Comparison of ENCODE assay signal across 1 cellular context in genomic region chr11:67276821-67277230, GRCh38.
A peak's percentile ranks its signal among the peaks of the same experiment; 100 is the strongest.
TF ChIP-seq lines count a peak whose summit lies in the region.

No MANE protein-coding gene starts in this region.

TF ChIP-seq in K562, 482 proteins besides CTCF, POLR2A, EP300 and RAD21 (continues in another document):
- TF ChIP-seq NR2C1 (IDR thresholded peaks at IDR 0.05) (0 out of 2 replicates have a peak, but pooled peaks have one; percentile 13), NR2C1 (tag; IDR thresholded peaks at IDR 0.05) (peak; percentile 22; the same call in 1 of the 2 replicates), MTF1 (CRISPR knock-in tag; IDR thresholded peaks at IDR 0.05; ENCODE audit: borderline replicate concordance) (no peak), SIN3A (IDR thresholded peaks at IDR 0.05; ENCODE audit: borderline replicate concordance in 2 of 2, control insufficient read depth in 1 of 2, low read depth in 2 of 2, low read length in 2 of 2) (0 out of 4 replicates have a peak, but pooled peaks of 1 of the 2 experiments have one; percentile 7), KDM5B (IDR thresholded peaks at IDR 0.05; ENCODE audit: insufficient replicate concordance, low read depth, low read length) (peak; percentile 45), THRA (IDR thresholded peaks at IDR 0.05) (no peak), PHF8 (IDR thresholded peaks at IDR 0.05; ENCODE audit: borderline replicate concordance, low read length) (no peak), NFIC (IDR thresholded peaks at IDR 0.05) (peak; percentile 75), MYNN (IDR thresholded peaks at IDR 0.05) (peak; percentile 68; the same call in 1 of the 2 replicates), MYNN (CRISPR knock-in tag; IDR thresholded peaks at IDR 0.05) (no peak), MGA (IDR thresholded peaks at IDR 0.05) (peak; percentile 97), FOXA1 (IDR thresholded peaks at IDR 0.05; ENCODE audit: borderline replicate concordance) (no peak), CCAR2 (IDR thresholded peaks at IDR 0.05; ENCODE audit: low read depth, low read length) (no peak), DEAF1 (CRISPR knock-in tag; IDR thresholded peaks at IDR 0.05) (peak; percentile 50; the same call in 1 of the 2 replicates), ZC3H8 (IDR thresholded peaks at IDR 0.05) (no peak), EP400 (IDR thresholded peaks at IDR 0.05) (peak; percentile 58; the same call in 1 of the 2 replicates), ESRRA (IDR thresholded peaks at IDR 0.05; ENCODE audit: borderline replicate concordance, low read depth) (no peak), CXXC5 (CRISPR knock-in tag; IDR thresholded peaks at IDR 0.05) (no peak), DLX4 (CRISPR knock-in tag; IDR thresholded peaks at IDR 0.05) (no peak), MCM5 (IDR thresholded peaks at IDR 0.05; ENCODE audit: low read depth) (no peak), ZNF239 (CRISPR knock-in tag; IDR thresholded peaks at IDR 0.05) (no peak), FOXK2 (conservative IDR thresholded peaks at IDR 0.05 in 1 of 2, IDR thresholded peaks at IDR 0.05 in 1 of 2; ENCODE audit: low read depth in 2 of 2) (no peak), NR3C1 (CRISPR knock-in tag; IDR thresholded peaks at IDR 0.05) (no peak), POLR2B (IDR thresholded peaks at IDR 0.05; ENCODE audit: low read depth, partially characterized antibody) (no peak), ZNF75A (CRISPR knock-in tag; IDR thresholded peaks at IDR 0.05) (no peak), PTRF (tag; IDR thresholded peaks at IDR 0.05) (no peak), ARID3A (IDR thresholded peaks at IDR 0.05; ENCODE audit: borderline replicate concordance, low read depth, low read length) (no peak), RNF2 (IDR thresholded peaks at IDR 0.05) (no peak), CTCFL (IDR thresholded peaks at IDR 0.05; ENCODE audit: borderline replicate concordance, insufficient read depth, low read depth, low read length, poor library complexity, severe bottlenecking) (peak; percentile 51), KLF1 (tag; IDR thresholded peaks at IDR 0.05) (0 out of 2 replicates have a peak, but pooled peaks have one; percentile 11), ZBTB2 (IDR thresholded peaks at IDR 0.05) (peak; percentile 75; the same call in 1 of the 2 replicates), HDAC8 (tag; IDR thresholded peaks at IDR 0.05) (no peak), AFF4 (CRISPR knock-in tag; IDR thresholded peaks at IDR 0.05) (no peak), TEAD4 (IDR thresholded peaks at IDR 0.05; ENCODE audit: low read length) (no peak), TEAD4 (CRISPR knock-in tag; IDR thresholded peaks at IDR 0.05; ENCODE audit: borderline replicate concordance) (no peak)
